ENCODE assay signal across 7 cellular contexts in the genomic region with DNA sequence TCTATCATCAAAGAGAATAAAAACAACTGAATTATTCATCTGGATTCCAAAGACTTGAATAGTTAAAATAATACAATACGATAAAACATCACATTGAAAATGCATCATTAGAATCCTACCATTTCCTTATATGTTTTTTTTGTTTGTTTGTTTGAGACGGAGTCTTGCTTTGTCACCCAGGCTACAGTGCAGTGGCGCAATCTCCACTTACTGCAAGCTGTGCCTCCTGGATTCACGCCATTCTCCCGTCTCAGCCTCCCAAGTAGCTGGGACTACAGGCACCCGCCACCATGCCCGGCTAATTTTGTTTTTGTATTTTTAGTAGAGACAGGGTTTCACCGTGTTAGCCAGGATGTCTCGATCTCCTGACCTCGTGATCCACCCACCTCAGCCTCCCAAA. TPM values are rescaled to one million over a fixed set of nuclear protein-coding genes. Genes with fewer than 3 reads are reported as not detected.
DNase-seq lines count a peak whose midpoint lies in the region; ATAC-seq and TF ChIP-seq lines count a peak whose summit lies in the region.
"Not testable (repeated sequence)": the region's sequence is repeated elsewhere in the genome, so short reads cannot be mapped to it uniquely, and the experiment has no call there.

No MANE protein-coding gene starts in this region.

- not testable (repeated sequence) for H3K4me3 ChIP-seq in ACC112 (ENCODE audit: low read depth, low read length); choroid plexus epithelial cell (ENCODE audit: low read depth, low read length); fibroblast of mammary gland (ENCODE audit: control insufficient read depth, low read depth, low read length); trophoblast cell (ENCODE audit: low read depth, low read length)

- not testable (repeated sequence) for H3K18ac ChIP-seq in trophoblast cell (ENCODE audit: low read length)

- not testable (repeated sequence) for H2AK5ac ChIP-seq in trophoblast cell (ENCODE audit: low read length)

- not testable (repeated sequence) for H3K9ac ChIP-seq in trophoblast cell (ENCODE audit: low read length)

- H2AFZ ChIP-seq in ACC112 (ENCODE audit: low read length, unreplicated experiment); trophoblast cell (ENCODE audit: insufficient read depth, low read length, poor library complexity): not testable (repeated sequence)

- H3K4ac ChIP-seq in trophoblast cell (ENCODE audit: low read depth, low read length), result not testable (repeated sequence)

- H4K91ac ChIP-seq in trophoblast cell (ENCODE audit: low read depth, low read length), result not testable (repeated sequence)

- H4K12ac ChIP-seq in trophoblast cell (ENCODE audit: low read depth, low read length), result not testable (repeated sequence)

- not testable (repeated sequence) for H3K9me3 ChIP-seq in trophoblast cell (ENCODE audit: insufficient read depth, low read depth, low read length)

- ATAC-seq in Right ventricle myocardium inferior, result not testable (repeated sequence)

- intact Hi-C loops in Right ventricle myocardium inferior (cut with DNase I), result not testable (repeated sequence)

- DNase-seq in RPMI7951 (ENCODE audit: low read depth) (peak; percentile 3), choroid plexus epithelial cell (ENCODE audit: low read depth) (peak; percentile 36), fibroblast of mammary gland (ENCODE audit: low read depth) (peak; percentile 45), Right ventricle myocardium inferior (ENCODE audit: missing footprints) (peak; percentile 80), iris pigment epithelial cell (ENCODE audit: low read depth) (peak; percentile 26), trophoblast cell (peak; percentile 54 to 65)

- H3K4me1 ChIP-seq in ACC112 (ENCODE audit: control insufficient read depth, insufficient read depth, low read length, unreplicated experiment), result peaks cover 17% of the 10 kb centered on the region
- H3K4me1 ChIP-seq in trophoblast cell (ENCODE audit: control insufficient read depth in 1 of 2, insufficient read depth in 2 of 2, low read length in 2 of 2), result not testable (repeated sequence)

- H4K8ac ChIP-seq in trophoblast cell (ENCODE audit: low read depth, low read length), result not testable (repeated sequence)

- H3K4me2 ChIP-seq in trophoblast cell (ENCODE audit: low read length), result not testable (repeated sequence)

- not testable (repeated sequence) for TF ChIP-seq CTCF in choroid plexus epithelial cell (conservative IDR thresholded peaks at IDR 0.05; ENCODE audit: low read depth, low read length); fibroblast of mammary gland (conservative IDR thresholded peaks at IDR 0.05; ENCODE audit: control insufficient read depth, insufficient read depth, low read depth, low read length)

- not testable (repeated sequence) for H3K27me3 ChIP-seq in ACC112 (ENCODE audit: insufficient read depth, low read length); trophoblast cell (ENCODE audit: insufficient read depth, low read length)

- H2BK12ac ChIP-seq in trophoblast cell (ENCODE audit: low read length), result not testable (repeated sequence)

- H3K27ac ChIP-seq in ACC112 (ENCODE audit: low read depth, low read length), result peak overlapping the region; percentile 25; the same call in 1 of the 2 replicates
- H3K27ac ChIP-seq in trophoblast cell (ENCODE audit: low read depth, low read length), result not testable (repeated sequence)

- not testable (repeated sequence) for H3K23ac ChIP-seq in trophoblast cell (ENCODE audit: low read length)

- H3K79me1 ChIP-seq in trophoblast cell (ENCODE audit: low read length), result not testable (repeated sequence)

- not testable (repeated sequence) for H2BK5ac ChIP-seq in trophoblast cell (ENCODE audit: low read depth, low read length, poor library complexity)

- WGBS in trophoblast cell (ENCODE audit: extremely low coverage, insufficient coverage, insufficient read length), result no CpG with 5 or more reads among the region's 10 CpGs

- H3K14ac ChIP-seq in trophoblast cell (ENCODE audit: low read length), result not testable (repeated sequence)

- H2BK120ac ChIP-seq in trophoblast cell (ENCODE audit: insufficient read depth, low read length, poor library complexity), result not testable (repeated sequence)

- not testable (repeated sequence) for H3K79me2 ChIP-seq in ACC112 (ENCODE audit: control insufficient read depth, insufficient read depth, low read length, unreplicated experiment); trophoblast cell (ENCODE audit: control insufficient read depth, insufficient read depth, low read length, poor library complexity)

- H3K36me3 ChIP-seq in ACC112 (ENCODE audit: insufficient read depth, low read length), result peaks cover 39% of the 10 kb centered on the region
- peaks cover 10% of the 10 kb centered on the region in 2 experiments for H3K36me3 ChIP-seq in trophoblast cell (ENCODE audit: control insufficient read depth in 1 of 2, insufficient read depth in 2 of 2, low read length in 2 of 2)

RNA-seq across cellular contexts. Expression of a gene that starts 43.2 kb away (rescaled TPM):
- total RNA-seq in RPMI7951 (2014; rRNA removed; shearing (Covaris generic)), result 10.1 and 10.8 TPM in 2 replicates
- total RNA-seq in Right ventricle myocardium inferior, result 8.5 TPM
- 5.7 and 5.9 TPM in 2 replicates for polyA plus RNA-seq in trophoblast cell (2013)

Comparison
In these comparisons a context has a peak if more than half of its experiments do, and no peak if none do; other contexts are left out.
1. DNase-seq: peak in every context shown above with its lines; median percentile 80 in Right ventricle myocardium inferior; 60 in trophoblast cell; 45 in fibroblast of mammary gland; 36 in choroid plexus epithelial cell; 26 in iris pigment epithelial cell; 3 in RPMI7951.